Comparison of ENCODE assay signal across 8 cellular contexts in genomic region chr12:116551952-116552749, GRCh38. TPM values are rescaled to one million over a fixed set of nuclear protein-coding genes. Genes with fewer than 3 reads are reported as not detected.
A peak's percentile ranks its signal among the peaks of the same experiment; 100 is the strongest.
DNase-seq lines count a peak whose midpoint lies in the region; ATAC-seq and TF ChIP-seq lines count a peak whose summit lies in the region.

No MANE protein-coding gene starts in this region.

- TF ChIP-seq POLR2A in GM18505 (IDR thresholded peaks at IDR 0.05; ENCODE audit: borderline replicate concordance, extremely low read depth, insufficient read depth, insufficient read length), result no peak

- TF ChIP-seq CTCF in AG10803 (conservative IDR thresholded peaks at IDR 0.05; ENCODE audit: low read length), result no peak
- no peak for TF ChIP-seq CTCF in astrocyte of the spinal cord (IDR thresholded peaks at IDR 0.05; ENCODE audit: low read depth, low read length)
- TF ChIP-seq CTCF in left lung (IDR thresholded peaks at IDR 0.05), result no peak

- DNase-seq in AG10803 (ENCODE audit: low read depth), result peak; percentile 80
- DNase-seq in Karpas-422, result peak; percentile 83
- DNase-seq in astrocyte of the spinal cord (ENCODE audit: low read depth, low spot score), result peak; percentile 73
- DNase-seq in left lung, result no peak
- DNase-seq in T-helper 9 cell, result no peak

- H3K4me1 ChIP-seq in Karpas-422 (ENCODE audit: low read length) (peaks cover 37% of the 10 kb centered on the region), left lung (peaks cover 4 to 36% of the 10 kb centered on the region in 2 donors)

- H3K36me3 ChIP-seq in Karpas-422 (ENCODE audit: insufficient read depth, low read length) (no peaks in the 10 kb centered on the region), left lung (no peaks in the 10 kb centered on the region)

- H3K4me3 ChIP-seq in AG10803 (ENCODE audit: low read length), result no peak overlapping the region
- peak overlapping the region; percentile 37; the same call in 1 of the 2 replicates for H3K4me3 ChIP-seq in Karpas-422 (ENCODE audit: low read length)
- H3K4me3 ChIP-seq in astrocyte of the spinal cord (ENCODE audit: low read depth, low read length), result no peak overlapping the region
- no peak overlapping the region for H3K4me3 ChIP-seq in left lung

- peak overlapping the region; percentile 91 for H2AFZ ChIP-seq in Karpas-422 (ENCODE audit: low read length)

- no peaks in the 10 kb centered on the region for H4K20me1 ChIP-seq in Karpas-422 (ENCODE audit: insufficient read depth, low read depth, low read length)

- ATAC-seq in left lung (peak; percentile 32), HG03378 (IDR thresholded peaks at IDR 0.05; ENCODE audit: unreplicated experiment) (no peak), HG02840 (IDR thresholded peaks at IDR 0.05; ENCODE audit: low FRiP score, unreplicated experiment) (no peak), GM18505 (IDR thresholded peaks at IDR 0.05; ENCODE audit: unreplicated experiment) (no peak)

- in situ Hi-C loops in astrocyte of the spinal cord (cut with HindIII; ENCODE audit: low sequenced_read_pairs), result no loop called here

- H3K9ac ChIP-seq in Karpas-422 (ENCODE audit: low read length), result peak overlapping the region; percentile 61

- no peaks in the 10 kb centered on the region for H3K79me2 ChIP-seq in Karpas-422 (ENCODE audit: low read length)

- no peaks in the 10 kb centered on the region for H3K9me3 ChIP-seq in Karpas-422 (ENCODE audit: low read length)
- H3K9me3 ChIP-seq in left lung, result no peaks in the 10 kb centered on the region

- intact Hi-C loops in left lung (cut with DNase I), result no loop called here

- H3K27me3 ChIP-seq in Karpas-422 (ENCODE audit: low read length) (no peaks in the 10 kb centered on the region), left lung (no peaks in the 10 kb centered on the region)

- peak overlapping the region; percentile 64 for H3K4me2 ChIP-seq in Karpas-422 (ENCODE audit: low read depth, low read length, poor library complexity, severe bottlenecking)

- no peak overlapping the region for H3K27ac ChIP-seq in Karpas-422 (ENCODE audit: low read length)
- H3K27ac ChIP-seq in left lung, result peak overlapping the region in 1 of 2 donors; percentile 65

- H3K9me2 ChIP-seq in Karpas-422 (replicated peaks; ENCODE audit: insufficient read depth, low read length), result peaks cover 4% of the 10 kb centered on the region; the same call in 1 of the 2 replicates

RNA-seq across cellular contexts. Expression of gene MAP1LC3B2, which starts 7.0 kb away (rescaled TPM):
- total RNA-seq in Karpas-422 (2014; rRNA removed; shearing (Covaris generic); ENCODE audit: low replicate concordance), result 0.32 and 0.71 TPM in 2 replicates
- total RNA-seq in left lung, result 1 to 10 TPM in 1 of 2 donors, not detected in 1; 1.5 TPM

Comparison
In these comparisons a context has a peak if more than half of its experiments do, and no peak if none do; other contexts are left out.
1. DNase-seq: peak in AG10803 (single experiment), Karpas-422 (single experiment) and astrocyte of the spinal cord (single experiment); none in left lung (0 of 2) and T-helper 9 cell (single experiment).